30 cellular contexts compared by ENCODE assay signal in the genomic region with DNA sequence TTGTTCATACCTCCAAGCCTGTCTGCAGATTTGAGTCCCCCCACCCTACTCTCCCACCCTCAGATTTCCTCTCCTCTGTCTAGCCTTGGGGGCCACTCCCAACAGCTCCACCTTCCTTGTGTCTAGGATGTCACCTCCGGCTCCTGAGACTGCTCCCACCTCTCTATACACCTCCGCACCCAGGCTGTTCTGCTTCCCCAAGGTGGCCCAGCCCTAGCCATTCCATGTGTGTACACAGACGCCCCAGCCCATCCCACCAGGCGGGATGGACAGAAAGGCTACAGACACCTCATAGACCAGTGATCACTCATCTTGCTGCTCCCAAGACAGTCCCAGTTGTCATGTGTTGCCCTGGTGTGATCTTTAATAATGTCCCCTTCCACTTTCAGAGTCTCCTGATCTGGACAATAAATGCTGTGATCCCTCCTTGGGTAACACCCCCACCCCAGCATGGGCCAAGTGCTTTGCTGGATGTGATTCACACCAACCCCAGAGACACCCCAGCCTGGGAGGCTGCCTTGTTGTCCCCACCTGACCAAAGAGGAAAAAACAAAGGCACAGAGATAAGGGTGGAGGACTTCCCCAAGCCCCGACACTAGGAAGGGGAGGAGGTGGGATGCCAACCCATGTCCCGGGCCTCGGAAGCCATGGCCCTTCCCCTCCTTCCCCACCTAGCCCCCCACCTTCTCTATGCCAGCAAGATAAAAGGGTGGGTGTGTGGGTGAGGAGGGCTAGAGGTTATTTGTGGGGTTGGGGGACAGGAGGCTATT. TPM values are rescaled to one million over a fixed set of nuclear protein-coding genes. Genes with fewer than 3 reads are reported as not detected.
"Had no signal": no experiment of that assay in that cellular context is flagged by ENCODE, and none has a peak within 500 bp of the region (broad histone marks: within the 10 kb centered on the region; RNA-seq: fewer than 3 reads in every experiment).

No MANE protein-coding gene starts in this region.

- H3K9me3 Mint-ChIP-seq: activated CD4-positive, alpha-beta memory T cell treated with anti-CD3 and anti-CD28 coated beads for 36 hours; activated naive CD4-positive, alpha-beta T cell treated with anti-CD3 and anti-CD28 coated beads, Interleukin-2, amount 50 U/mL, for 24 hours; effector memory CD8-positive, alpha-beta T cell; immature natural killer cell; natural killer cell treated with Interleukin-12 subunit alpha and Interleukin-12 subunit beta and Interleukin-15 and Interleukin-18, amount 100 ng/mL, for 72 hours; T-helper 1 cell treated with Interleukin-12 subunit alpha and Interleukin-12 subunit beta and Interleukin-4 antibody, amounts not matched to agents 30 μg/mL and 1 μg/mL, for 36 hours had no signal

- H3K27ac ChIP-seq: body of pancreas, coronary artery, gastroesophageal sphincter, heart left ventricle, left ventricle myocardium inferior, tibial nerve had no signal

- H3K4me3 ChIP-seq: body of pancreas, coronary artery, gastroesophageal sphincter, heart left ventricle, left ventricle myocardium inferior, lung, tibial nerve had no signal

- DNase-seq: activated CD4-positive, alpha-beta memory T cell treated with anti-CD3 and anti-CD28 coated beads for 36 hours; activated CD4-positive, alpha-beta T cell treated with anti-CD3 and anti-CD28 coated beads, Interleukin-2, amount 10 ng/mL, durations not matched to agents 24 days and 14 days; activated CD4-positive, CD25-positive, alpha-beta regulatory T cell treated with anti-CD3 and anti-CD28 coated beads, Interleukin-2, amount 50 U/mL, for 72 hours; activated CD8-positive, alpha-beta memory T cell treated with anti-CD3 and anti-CD28 coated beads, Interleukin-2, amount 50 U/mL, for 4 hours; activated T-cell treated with anti-CD3 and anti-CD28 coated beads, Interleukin-2, amount 50 U/mL, for 1 hour; anterior cingulate cortex; body of pancreas; cerebellar nuclear complex; effector memory CD8-positive, alpha-beta T cell; heart left ventricle; hypothalamus; immature natural killer cell; left ventricle myocardium inferior; mesendoderm; occipital lobe; stimulated activated naive CD4-positive, alpha-beta T cell; SW 1271; T1000 had no signal

- H3K36me3 Mint-ChIP-seq: activated CD4-positive, alpha-beta memory T cell treated with anti-CD3 and anti-CD28 coated beads for 36 hours; activated naive CD4-positive, alpha-beta T cell treated with anti-CD3 and anti-CD28 coated beads, Interleukin-2, amount 50 U/mL, for 24 hours; immature natural killer cell; natural killer cell treated with Interleukin-12 subunit alpha and Interleukin-12 subunit beta and Interleukin-15 and Interleukin-18, amount 100 ng/mL, for 72 hours had no signal

- H3K27ac Mint-ChIP-seq: activated CD4-positive, alpha-beta memory T cell treated with anti-CD3 and anti-CD28 coated beads for 36 hours; activated CD4-positive, alpha-beta T cell treated with anti-CD3 and anti-CD28 coated beads, Interleukin-2, amount 10 ng/mL, durations not matched to agents 24 days and 14 days; activated naive CD4-positive, alpha-beta T cell treated with anti-CD3 and anti-CD28 coated beads, Interleukin-2, amount 50 U/mL, for 24 hours; effector memory CD8-positive, alpha-beta T cell; immature natural killer cell; natural killer cell treated with Interleukin-12 subunit alpha and Interleukin-12 subunit beta and Interleukin-15 and Interleukin-18, amount 100 ng/mL, for 72 hours; T-helper 1 cell treated with Interleukin-12 subunit alpha and Interleukin-12 subunit beta and Interleukin-4 antibody, amounts not matched to agents 30 μg/mL and 1 μg/mL, for 36 hours had no signal

- ATAC-seq: body of pancreas; effector memory CD8-positive, alpha-beta T cell; gastroesophageal sphincter; heart left ventricle had no signal

- H3K9me3 ChIP-seq: body of pancreas, gastroesophageal sphincter had no signal

- H3K4me1 ChIP-seq: body of pancreas, gastroesophageal sphincter, heart left ventricle, left ventricle myocardium inferior, tibial nerve had no signal

- H3K36me3 ChIP-seq: gastroesophageal sphincter, heart left ventricle, left ventricle myocardium inferior, tibial nerve had no signal

- H3K27me3 ChIP-seq: body of pancreas, heart left ventricle had no signal

RNA-seq across cellular contexts. Expression of gene MDFI, which starts 36.1 kb away (rescaled TPM):
- total RNA-seq: activated CD4-positive, alpha-beta memory T cell treated with anti-CD3 and anti-CD28 coated beads for 36 hours; activated CD4-positive, alpha-beta T cell treated with anti-CD3 and anti-CD28 coated beads, Interleukin-2, amount 10 ng/mL, durations not matched to agents 24 days and 14 days; activated CD8-positive, alpha-beta memory T cell treated with anti-CD3 and anti-CD28 coated beads for 36 hours; fibroblast of villous mesenchyme; mononuclear cell; myocyte; natural killer cell treated with Interleukin-12 subunit alpha and Interleukin-12 subunit beta and Interleukin-15 and Interleukin-18, amount 100 ng/mL, for 72 hours had no signal
- polyA plus RNA-seq: fibroblast of lung, immature natural killer cell had no signal
